In the genomic region with DNA sequence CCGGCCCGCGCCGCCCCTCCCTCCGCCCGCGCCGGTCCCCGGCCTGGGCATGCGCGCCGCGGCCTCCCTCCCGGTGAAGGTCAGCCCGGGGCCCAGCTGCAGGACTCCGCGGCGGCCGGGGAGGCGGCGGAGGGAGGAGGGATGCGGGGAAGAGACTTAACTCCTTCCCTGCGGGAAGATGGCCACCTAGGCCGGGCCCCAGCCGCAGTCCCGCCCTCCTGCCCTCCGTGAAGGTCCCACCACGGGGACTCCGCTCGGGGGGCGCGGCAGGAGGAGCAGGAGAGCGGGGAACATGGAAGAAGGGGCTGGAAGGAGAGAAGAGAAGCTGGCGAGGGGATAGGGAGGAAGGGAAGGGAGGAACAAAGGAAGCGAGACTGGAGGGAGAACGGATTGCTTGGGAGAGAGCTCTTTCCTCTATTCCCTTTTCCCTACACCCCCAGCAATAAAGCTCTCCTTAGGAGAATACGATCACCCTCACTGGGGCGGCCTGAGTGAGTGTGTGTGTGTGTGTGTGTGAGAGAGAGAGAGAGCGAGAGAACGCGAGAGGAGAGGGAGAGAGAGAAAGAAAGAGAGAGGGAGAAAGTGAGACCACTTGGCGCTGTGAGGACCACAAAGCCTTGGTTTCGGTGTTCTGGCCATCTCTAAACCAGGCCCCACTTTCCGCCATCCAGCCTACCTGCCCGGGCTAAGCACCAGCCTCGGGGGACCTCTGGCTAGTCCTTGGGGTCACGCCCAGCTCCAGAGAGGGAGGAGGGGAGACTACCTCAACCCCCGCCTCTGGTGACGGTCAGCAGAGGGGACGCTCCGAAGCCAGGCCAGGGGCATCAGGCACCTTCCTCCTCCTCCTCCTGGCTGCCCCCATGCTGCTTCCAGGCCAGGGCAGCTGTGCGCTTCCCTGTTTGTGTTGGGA, we compare ENCODE assay signal across 8 cellular contexts. TPM values are rescaled to one million over a fixed set of nuclear protein-coding genes. Genes with fewer than 3 reads are reported as not detected.
DNase-seq lines count a peak whose midpoint lies in the region; ATAC-seq and TF ChIP-seq lines count a peak whose summit lies in the region.

No MANE protein-coding gene starts in this region.

- peak; percentile 91 for DNase-seq in 8988T
- DNase-seq in HCEC 1CT = peak; percentile 56
- DNase-seq in glomerular visceral epithelial cell (ENCODE audit: extremely low spot score) = peak; percentile 64
- DNase-seq in neural crest cell (ENCODE audit: low read depth, low spot score) = peak; percentile 72

- H3K27me3 Mint-ChIP-seq in neural crest cell (ENCODE audit: low read depth) = peaks cover 13% of the 10 kb centered on the region

- TF ChIP-seq CTCF in WI38 (IDR thresholded peaks at IDR 0.05; ENCODE audit: low read depth, low read length) = no peak
- TF ChIP-seq CTCF in neural crest cell (conservative IDR thresholded peaks at IDR 0.05) = no peak

- no peak for ATAC-seq in HG02884 (IDR thresholded peaks at IDR 0.05; ENCODE audit: unreplicated experiment)
- ATAC-seq in HG03045 (IDR thresholded peaks at IDR 0.05; ENCODE audit: unreplicated experiment) = no peak
- ATAC-seq in GM21367 (IDR thresholded peaks at IDR 0.05; ENCODE audit: unreplicated experiment) = no peak

- no peaks in the 10 kb centered on the region for H3K36me3 Mint-ChIP-seq in neural crest cell (ENCODE audit: low read depth)

- peak overlapping the region; percentile 100 for H3K27ac Mint-ChIP-seq in neural crest cell (ENCODE audit: unreplicated experiment)

- H3K4me1 Mint-ChIP-seq in neural crest cell = peaks cover 57% of the 10 kb centered on the region

- peak overlapping the region; percentile 67 for H3K4me3 ChIP-seq in WI38 (ENCODE audit: low read depth, low read length)

- no peaks in the 10 kb centered on the region for H3K9me3 Mint-ChIP-seq in neural crest cell

- H3K4me3 Mint-ChIP-seq in neural crest cell = peak overlapping the region; percentile 89

RNA-seq across cellular contexts. Expression of gene SMARCD3, which starts 3.7 kb away (rescaled TPM):
- total RNA-seq in neural crest cell = 46.7 and 50.7 TPM in 2 replicates

RNA-seq across cellular contexts. Expression of gene CHPF2, which starts 19.9 kb away (rescaled TPM):
- 33.1 and 34.1 TPM in 2 replicates for total RNA-seq in neural crest cell

RNA-seq across cellular contexts. Expression of gene ABCF2, which starts 25.2 kb away (rescaled TPM):
- 67.0 and 68.2 TPM in 2 replicates for total RNA-seq in neural crest cell

RNA-seq across cellular contexts. Expression of gene H2BK1, which starts 41.9 kb away (rescaled TPM):
- not detected in 2 replicates for total RNA-seq in neural crest cell
